8 cellular contexts compared by ENCODE assay signal in the genomic region with DNA sequence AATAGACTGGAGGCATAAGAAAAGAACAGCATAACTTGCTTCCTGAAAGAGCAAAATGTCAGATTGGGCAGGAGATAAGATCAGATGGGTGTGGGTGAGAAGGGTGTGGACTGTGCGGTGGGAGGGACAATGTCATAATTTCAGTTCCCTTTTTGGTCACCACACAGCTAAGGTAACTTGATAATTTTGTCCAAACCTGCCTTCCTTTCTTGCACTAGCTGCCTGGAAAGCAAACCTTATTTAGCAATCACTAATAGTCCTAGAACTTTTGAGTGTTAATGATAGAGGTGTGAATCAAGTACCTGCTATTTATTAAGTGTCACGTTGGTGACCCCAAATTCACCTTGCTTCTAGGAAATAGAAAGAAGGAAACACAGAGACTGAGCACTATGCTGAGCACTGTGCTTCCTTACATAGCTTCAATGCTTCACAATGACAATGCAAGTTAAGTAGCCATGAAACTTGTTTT.
A peak's percentile ranks its signal among the peaks of the same experiment; 100 is the strongest.
DNase-seq lines count a peak whose midpoint lies in the region; ATAC-seq, FAIRE-seq and TF ChIP-seq lines count a peak whose summit lies in the region.

No MANE protein-coding gene starts in this region.

- intact Hi-C loops in CD8-positive, alpha-beta T cell (cut with DNase I, micrococcal nuclease) = loop anchor here (1.0 to 5.0 kb wide), 2 partner anchors 72 kb away; partner anchors contain the start of gene SP4 (in 1 of the 2)
- intact Hi-C loops in left ventricle myocardium inferior (cut with micrococcal nuclease) = no loop called here

- H3K4me3 ChIP-seq in CD8-positive, alpha-beta T cell (ENCODE audit: low read depth, low read length) = no peak overlapping the region
- H3K4me3 ChIP-seq in left ventricle myocardium inferior = no peak overlapping the region

- no peaks in the 10 kb centered on the region for H3K9me3 ChIP-seq in CD8-positive, alpha-beta T cell (ENCODE audit: low read length)
- H3K9me3 ChIP-seq in left ventricle myocardium inferior (replicated peaks) = no peaks in the 10 kb centered on the region

- peak in 6 of 7 experiments; percentile 19 to 57 (median 27) for DNase-seq in CD8-positive, alpha-beta T cell
- DNase-seq in activated T-cell treated with anti-CD3 and anti-CD28 coated beads for 4 hours = peak; percentile 19
- DNase-seq in stimulated activated CD8-positive, alpha-beta memory T cell treated with anti-CD3 and anti-CD28 coated beads, Interleukin-12 subunit alpha, Interleukin-12 subunit beta, amount 100 ng/mL, for 1 hour (ENCODE audit: low read depth) = peak; percentile 12
- DNase-seq in midbrain (lab: John Stamatoyannopoulos, UW) = no peak
- DNase-seq in frontal cortex (ENCODE audit: low spot score in 2 of 2) = no peak
- DNase-seq in left ventricle myocardium inferior = no peak

- no peaks in the 10 kb centered on the region for H3K27me3 Mint-ChIP-seq in CD8-positive, alpha-beta T cell (ENCODE audit: low read depth)

- peak; percentile 83 for ATAC-seq in CD8-positive, alpha-beta T cell
- peak; percentile 88 for ATAC-seq in GM19468 (IDR thresholded peaks at IDR 0.05; ENCODE audit: extremely low read depth, unreplicated experiment)
- ATAC-seq in HG03558 (IDR thresholded peaks at IDR 0.05; ENCODE audit: extremely low read depth, unreplicated experiment) = peak; percentile 72

- no peaks in the 10 kb centered on the region for H3K9me3 Mint-ChIP-seq in CD8-positive, alpha-beta T cell

- no peaks in the 10 kb centered on the region for H3K36me3 Mint-ChIP-seq in CD8-positive, alpha-beta T cell

- no peaks in the 10 kb centered on the region for H3K27me3 ChIP-seq in CD8-positive, alpha-beta T cell (ENCODE audit: insufficient read depth, low read length)
- peaks cover 15% of the 10 kb centered on the region for H3K27me3 ChIP-seq in left ventricle myocardium inferior (ENCODE audit: low read depth)

- H3K4me1 Mint-ChIP-seq in CD8-positive, alpha-beta T cell (ENCODE audit: low read depth) = peaks cover 76% of the 10 kb centered on the region

- CTCF ChIA-PET in CD8-positive, alpha-beta T cell (lab: Charles Lee) = no interaction called here

- no peaks in the 10 kb centered on the region for H3K36me3 ChIP-seq in CD8-positive, alpha-beta T cell (ENCODE audit: insufficient read depth, low read length)
- H3K36me3 ChIP-seq in left ventricle myocardium inferior = no peaks in the 10 kb centered on the region

- H3K27ac Mint-ChIP-seq in CD8-positive, alpha-beta T cell = peak overlapping the region; percentile 83

- no peak for TF ChIP-seq CTCF in CD8-positive, alpha-beta T cell (IDR thresholded peaks at IDR 0.05)
- TF ChIP-seq CTCF in left ventricle myocardium inferior (IDR thresholded peaks at IDR 0.05; ENCODE audit: borderline replicate concordance) = no peak

- POLR2A ChIA-PET in CD8-positive, alpha-beta T cell (lab: Charles Lee) = interaction anchor here (0.7 to 1.3 kb wide), 5 partner anchors 24 to 525 kb away, joined by 3 to 4 read pairs (median 3); partner anchors contain the start of gene SP4

- no peak for FAIRE-seq in frontal cortex (lab: Jason Lieb, UNC)

- peaks cover 47% of the 10 kb centered on the region for H3K4me1 ChIP-seq in CD8-positive, alpha-beta T cell (ENCODE audit: insufficient read depth, low read length)
- no peaks in the 10 kb centered on the region for H3K4me1 ChIP-seq in left ventricle myocardium inferior

- peak overlapping the region; percentile 42 for H3K4me3 Mint-ChIP-seq in CD8-positive, alpha-beta T cell

- H3K27ac ChIP-seq in CD8-positive, alpha-beta T cell (ENCODE audit: low read depth, low read length) = no peak overlapping the region
- no peak overlapping the region for H3K27ac ChIP-seq in left ventricle myocardium inferior (replicated peaks)

Comparison
In these comparisons a context has a peak if more than half of its experiments do, and no peak if none do; other contexts are left out.
1. DNase-seq: peak in CD8-positive, alpha-beta T cell (6 of 7), activated T-cell treated with anti-CD3 and anti-CD28 coated beads for 4 hours (single experiment) and stimulated activated CD8-positive, alpha-beta memory T cell treated with anti-CD3 and anti-CD28 coated beads, Interleukin-12 subunit alpha, Interleukin-12 subunit beta, amount 100 ng/mL, for 1 hour (single experiment); none in midbrain (single experiment), frontal cortex (0 of 2) and left ventricle myocardium inferior (single experiment).
2. Peak in every context shown above with its lines, with median percentiles within 50 percentile points of each other: ATAC-seq.